Comparison of ENCODE assay signal across 11 cellular contexts in genomic region chr17:50145532-50146229, GRCh38. TPM values are rescaled to one million over a fixed set of nuclear protein-coding genes. Genes with fewer than 3 reads are reported as not detected.
DNase-seq lines count a peak whose midpoint lies in the region; ATAC-seq, FAIRE-seq and TF ChIP-seq lines count a peak whose summit lies in the region.
"Had no signal": no experiment of that assay in that cellular context is flagged by ENCODE, and none has a peak within 500 bp of the region (broad histone marks: within the 10 kb centered on the region; RNA-seq: fewer than 3 reads in every experiment).

No MANE protein-coding gene starts in this region.

- CTCF ChIA-PET in K562 (lab: Yijun Ruan, JAX; ENCODE audit: low intra/inter-chr PET ratio) = no interaction called here

- no TSS peak for BruUV-seq in K562 (replicated peaks; lab: Mats Ljungman, UMichigan)

- peak overlapping the region; percentile 54 for H2BK120ac ChIP-seq in neuronal stem cell (ENCODE audit: low read depth, low read length)

- TF ChIP-seq EP300 in K562 (IDR thresholded peaks at IDR 0.05; ENCODE audit: low read length) = no peak

- in situ Hi-C loops in K562 (cut with MboI) = no loop called here

- H4K20me1 ChIP-seq in BLaER1 treated with 17β-estradiol and CSF1 and Interleukin-3, amounts not matched to agents 10 nM and 100 nM = peaks cover 74 to 97% (median 86%) of the 10 kb centered on the region in 11 experiments
- H4K20me1 ChIP-seq in K562 (replicated peaks; ENCODE audit: control insufficient read depth, insufficient read depth, low read length) = peaks cover 14% of the 10 kb centered on the region

- peak overlapping the region; percentile 94 to 100 (median 99) for H3K4me2 ChIP-seq in BLaER1 treated with 17β-estradiol and CSF1 and Interleukin-3, amounts not matched to agents 10 nM and 100 nM
- H3K4me2 ChIP-seq in K562 (ENCODE audit: insufficient read depth, low read length) (no peak overlapping the region), neuronal stem cell (ENCODE audit: insufficient read depth, low read length, poor library complexity, severe bottlenecking) (no peak overlapping the region)

- peaks cover 83% of the 10 kb centered on the region for H3K79me2 ChIP-seq in K562 (ENCODE audit: control insufficient read depth, insufficient read depth, low read length)

- no peaks in the 10 kb centered on the region for H3K9me3 ChIP-seq in BLaER1 treated with 17β-estradiol and CSF1 and Interleukin-3, amounts not matched to agents 10 nM and 100 nM (replicated peaks in 1 of 11)
- no peaks in the 10 kb centered on the region for H3K9me3 ChIP-seq in K562 (replicated peaks; ENCODE audit: control insufficient read depth, insufficient read depth, low read depth, low read length)
- peaks cover 0 to 6% of the 10 kb centered on the region in 2 donors for H3K9me3 ChIP-seq in neuronal stem cell (replicated peaks in 1 of 2; ENCODE audit: control insufficient read depth in 2 of 2, insufficient read depth in 1 of 2, low read depth in 1 of 2, low read length in 2 of 2)
- no peaks in the 10 kb centered on the region for H3K9me3 ChIP-seq in Peyer's patch
- H3K9me3 ChIP-seq: SJSA1 had no signal

- peaks cover 62 to 72% (median 67%) of the 10 kb centered on the region in 10 experiments for H3K4me1 ChIP-seq in BLaER1 treated with 17β-estradiol and CSF1 and Interleukin-3, amounts not matched to agents 10 nM and 100 nM
- peaks cover 20 to 65% of the 10 kb centered on the region in 2 experiments; a peak in 4 of 5 replicates for H3K4me1 ChIP-seq in K562 (replicated peaks in 1 of 2; ENCODE audit: control insufficient read depth in 2 of 2, insufficient read depth in 2 of 2, low read length in 2 of 2)
- H3K4me1 ChIP-seq in neuronal stem cell (ENCODE audit: control insufficient read depth in 2 of 2, insufficient read depth in 1 of 2, low read depth in 1 of 2, low read length in 2 of 2) = peaks cover 15 to 22% of the 10 kb centered on the region in 2 donors
- peaks cover 5 to 55% (median 36%) of the 10 kb centered on the region in 4 donors for H3K4me1 ChIP-seq in Peyer's patch

- H3K14ac ChIP-seq in neuronal stem cell (ENCODE audit: low read length) = peak overlapping the region; percentile 38

- TF ChIP-seq CTCF in K562 (IDR thresholded peaks at IDR 0.05 in 2 of 3, conservative IDR thresholded peaks at IDR 0.05 in 1 of 3; ENCODE audit: insufficient read depth in 2 of 3, low read depth in 1 of 3, low read length in 3 of 3) (no peak), Peyer's patch (IDR thresholded peaks at IDR 0.05) (no peak)

- no peak overlapping the region for H2AFZ ChIP-seq in K562 (ENCODE audit: low read depth, low read length)
- H2AFZ ChIP-seq in neuronal stem cell (ENCODE audit: low read length) = no peak overlapping the region

- intact Hi-C loops in K562 (cut with micrococcal nuclease) = no loop called here

- no peak overlapping the region for H2AK5ac ChIP-seq in neuronal stem cell (ENCODE audit: low read depth, low read length)

- H3K27ac ChIP-seq in BLaER1 treated with 17β-estradiol and CSF1 and Interleukin-3, amounts not matched to agents 10 nM and 100 nM = peak overlapping the region in 9 of 11 experiments; percentile 23 to 97 (median 95); a peak in 16 of 22 replicates
- H3K27ac ChIP-seq in K562 (ENCODE audit: extremely low read depth, low read depth, low read length) (no peak overlapping the region), neuronal stem cell (replicated peaks; ENCODE audit: low read length) (no peak overlapping the region), Peyer's patch (peak overlapping the region in 2 of 4 donors; percentile 25 to 99)
- H3K27ac ChIP-seq: SJSA1 had no signal

- TF ChIP-seq POLR2A in K562 (conservative IDR thresholded peaks at IDR 0.05) (no peak), Peyer's patch (IDR thresholded peaks at IDR 0.05) (no peak)

- H2BK5ac ChIP-seq in neuronal stem cell (ENCODE audit: low read length) = peak overlapping the region; percentile 66

- no peak for ATAC-seq in K562
- no peak for ATAC-seq in HG02938 (IDR thresholded peaks at IDR 0.05; ENCODE audit: unreplicated experiment)
- ATAC-seq in HG02763 (IDR thresholded peaks at IDR 0.05; ENCODE audit: unreplicated experiment) = no peak

- H3K9me1 ChIP-seq in K562 (ENCODE audit: control insufficient read depth, insufficient read depth, low read length) = peaks cover 14% of the 10 kb centered on the region

- DNase-seq in HTR-8/SVneo (ENCODE audit: insufficient read length, low spot score) (no peak), K562 (ENCODE audit: extremely low read depth in 1 of 4, low spot score in 3 of 4) (no peak), neuronal stem cell (ENCODE audit: low spot score) (no peak), DMS153 (lab: John Stamatoyannopoulos, UW) (no peak), Peyer's patch (no peak)
- DNase-seq: NCI-H187 treated with DMSO at 0.1 percent for 48 hours had no signal

- no peak overlapping the region for H2BK12ac ChIP-seq in neuronal stem cell (ENCODE audit: low read length)

- no peak overlapping the region for H2BK15ac ChIP-seq in neuronal stem cell (ENCODE audit: low read length)

- H3K9ac ChIP-seq in BLaER1 treated with 17β-estradiol and CSF1 and Interleukin-3, amounts not matched to agents 10 nM and 100 nM = peak overlapping the region; percentile 94 to 99 (median 98); a peak in 21 of 22 replicates
- peak overlapping the region in 1 of 2 experiments; percentile 97; a peak in 2 of 4 replicates for H3K9ac ChIP-seq in K562 (ENCODE audit: insufficient read depth in 1 of 2, low read depth in 2 of 2, low read length in 2 of 2)
- H3K9ac ChIP-seq in neuronal stem cell (ENCODE audit: low read depth, low read length, poor library complexity) = peak overlapping the region; percentile 44

- H3K18ac ChIP-seq in neuronal stem cell (ENCODE audit: low read length) = peak overlapping the region; percentile 28

- H3K4me3 ChIP-seq in BLaER1 treated with 17β-estradiol and CSF1 and Interleukin-3, amounts not matched to agents 10 nM and 100 nM = peak overlapping the region; percentile 93 to 100 (median 99); a peak in 19 of 20 replicates
- no peak overlapping the region for H3K4me3 ChIP-seq in K562
- H3K4me3 ChIP-seq in neuronal stem cell (ENCODE audit: low read length in 2 of 2) = no peak overlapping the region
- H3K4me3 ChIP-seq in Peyer's patch = peak overlapping the region in 1 of 4 donors; percentile 92
- H3K4me3 ChIP-seq: SJSA1 had no signal

- peaks cover 48 to 84% (median 76%) of the 10 kb centered on the region in 11 experiments for H3K36me3 ChIP-seq in BLaER1 treated with 17β-estradiol and CSF1 and Interleukin-3, amounts not matched to agents 10 nM and 100 nM
- H3K36me3 ChIP-seq in K562 (ENCODE audit: control insufficient read depth, insufficient read depth, low read length) = peaks cover 73% of the 10 kb centered on the region
- H3K36me3 ChIP-seq in neuronal stem cell (replicated peaks in 1 of 2; ENCODE audit: control insufficient read depth in 2 of 2, insufficient read depth in 2 of 2, low read length in 2 of 2) = peaks cover 39 to 61% of the 10 kb centered on the region in 2 donors
- H3K36me3 ChIP-seq in Peyer's patch = peaks cover 0 to 48% (median 0%) of the 10 kb centered on the region in 3 donors

- H3K27me3 ChIP-seq in BLaER1 treated with 17β-estradiol and CSF1 and Interleukin-3, amounts not matched to agents 10 nM and 100 nM = no peaks in the 10 kb centered on the region
- H3K27me3 ChIP-seq in K562 (ENCODE audit: control insufficient read depth in 2 of 2, insufficient read depth in 2 of 2, low read length in 2 of 2) = no peaks in the 10 kb centered on the region
- no peaks in the 10 kb centered on the region for H3K27me3 ChIP-seq in neuronal stem cell (ENCODE audit: control insufficient read depth in 3 of 3, insufficient read depth in 3 of 3, low read depth in 1 of 3, low read length in 3 of 3)
- H3K27me3 ChIP-seq in Peyer's patch = no peaks in the 10 kb centered on the region
- H3K27me3 ChIP-seq: SJSA1 had no signal

- H3K23ac ChIP-seq in neuronal stem cell (ENCODE audit: low read depth, low read length, poor library complexity) = no peak overlapping the region

- FAIRE-seq in HTR-8/SVneo (lab: Jason Lieb, UNC) (peak; percentile 4), K562 (lab: Jason Lieb, UNC) (no peak)
- FAIRE-seq: keratinocyte had no signal

- no peak for TF ChIP-seq RAD21 in K562 (CRISPR knock-in tag; conservative IDR thresholded peaks at IDR 0.05 in 1 of 2, IDR thresholded peaks at IDR 0.05 in 1 of 2)

- no peak overlapping the region for H4K91ac ChIP-seq in neuronal stem cell (ENCODE audit: low read depth, low read length, poor library complexity)

- H3K79me1 ChIP-seq in neuronal stem cell (ENCODE audit: low read depth, low read length) = peaks cover 21% of the 10 kb centered on the region

- H3K4ac ChIP-seq in neuronal stem cell (ENCODE audit: low read length) = no peak overlapping the region

- WGBS in K562 (ENCODE audit: insufficient coverage, low coverage, missing lambda C conversion rate) = 68% methylated on average over 5 of the region's 11 CpGs
- no CpG with 5 or more reads among the region's 11 CpGs for WGBS in neuronal stem cell (ENCODE audit: extremely low coverage in 2 of 2, insufficient read length in 2 of 2, insufficient replicate concordance in 1 of 2), 2 donors

- POLR2A ChIA-PET in K562 (lab: Yijun Ruan, JAX) = interaction anchor here (0.7 to 2.0 kb wide), 3 partner anchors 9 to 129 kb away, joined by 3 to 6 read pairs (median 5); no protein-coding TSS in a partner anchor

- H4K8ac ChIP-seq in neuronal stem cell (ENCODE audit: low read depth, low read length) = no peak overlapping the region

RNA-seq across cellular contexts. Expression of gene PPP1R9B, which starts 4.8 kb away (rescaled TPM):
- total RNA-seq in K562 (2011; cell fraction: chromatin; rRNA removed; ENCODE audit: low replicate concordance) = 29.7 and 49.5 TPM in 2 replicates
- 27.6 and 29.7 TPM in 2 replicates for total RNA-seq in K562 (2011; cell fraction: nucleolus; rRNA removed)
- 29.0 and 30.6 TPM in 2 replicates for total RNA-seq in K562 (2011; cell fraction: nucleoplasm; rRNA removed)
- total RNA-seq in K562 (2014; rRNA removed) (45.5 and 52.9 TPM in 2 replicates), K562 (2014; rRNA removed; fragmentation: Illumina TruSeq; extraction: Trizol) (9.9 and 14.5 TPM in 2 replicates), K562 (2015; rRNA removed; fragmentation: Illumina TruSeq; extraction: Trizol) (28.6 and 29.0 TPM in 2 replicates), K562 (2021) (56.6 and 63.5 TPM in 2 replicates), Peyer's patch (10 to 100 TPM; 18.0 to 40.4 (median 32.9) TPM)
- polyA plus RNA-seq in K562 (2011; rRNA removed) (11.6 and 12.7 TPM in 2 replicates), K562 (2014; fragmentation: Illumina TruSeq; extraction: Trizol) (24.7 and 25.5 TPM in 2 replicates), K562 (2014; fragmentation: Nextera tagmentation; extraction: Ambion mirVana) (under 1 TPM; 0.10 to 0.13 TPM), K562 (2014; rRNA removed) (34.2 and 35.7 TPM in 2 replicates)
- 11.9 and 15.6 TPM in 2 replicates for polyA plus RNA-seq in K562 (2011; cell fraction: cytosol; rRNA removed)
- 50.9 and 52.5 TPM in 2 replicates for polyA plus RNA-seq in K562 (2011; cell fraction: nucleus; rRNA removed)
- polyA plus RNA-seq in K562 (2012) = 27.4 and 32.9 TPM in 2 replicates
- 18.9 and 21.8 TPM in 2 replicates for polyA minus RNA-seq in K562 (2011; rRNA and poly(A)+ RNA removed)
- polyA minus RNA-seq in K562 (2011; cell fraction: cytosol; rRNA and poly(A)+ RNA removed) = 17.7 and 18.7 TPM in 2 replicates
- 12.4 and 25.9 TPM in 2 replicates for polyA minus RNA-seq in K562 (2011; cell fraction: nucleus; rRNA and poly(A)+ RNA removed)
- 19.8 TPM for polyA plus RNA-seq in neuronal stem cell (2013, experiment 1 of 2)
- polyA plus RNA-seq in neuronal stem cell (2013, experiment 2 of 2) = 19.4 TPM

RNA-seq across cellular contexts. Expression of gene SAMD14, which starts 15.7 kb away (rescaled TPM):
- 0.18 and 1.0 TPM in 2 replicates for total RNA-seq in K562 (2011; cell fraction: chromatin; rRNA removed; ENCODE audit: low replicate concordance)
- 0.50 TPM in 1 of 2 replicates, not detected in the other for total RNA-seq in K562 (2011; cell fraction: nucleolus; rRNA removed)
- total RNA-seq in K562 (2011; cell fraction: nucleoplasm; rRNA removed) = not detected in 2 replicates
- total RNA-seq in K562 (2014; rRNA removed) = not detected in 2 replicates
- total RNA-seq in K562 (2014; rRNA removed; fragmentation: Illumina TruSeq; extraction: Trizol) = not detected in 2 replicates
- total RNA-seq in K562 (2015; rRNA removed; fragmentation: Illumina TruSeq; extraction: Trizol) = not detected in 2 replicates
- total RNA-seq in K562 (2021) = 0.07 TPM in 1 of 2 replicates, not detected in the other
- 0.14 TPM in 1 of 2 replicates, not detected in the other for polyA plus RNA-seq in K562 (2011; rRNA removed)
- 0.01 and 0.10 TPM in 2 replicates for polyA plus RNA-seq in K562 (2011; cell fraction: cytosol; rRNA removed)
- 0.15 and 0.24 TPM in 2 replicates for polyA plus RNA-seq in K562 (2011; cell fraction: nucleus; rRNA removed)
- polyA plus RNA-seq in K562 (2012) = 0.07 and 0.22 TPM in 2 replicates
- 0.04 TPM in 1 of 2 replicates, not detected in the other for polyA plus RNA-seq in K562 (2014; fragmentation: Illumina TruSeq; extraction: Trizol)
- not detected for polyA plus RNA-seq in K562 (2014; fragmentation: Nextera tagmentation; extraction: Ambion mirVana)
- polyA plus RNA-seq in K562 (2014; rRNA removed) = 0.11 TPM in 1 of 2 replicates, not detected in the other
- polyA minus RNA-seq in K562 (2011; rRNA and poly(A)+ RNA removed) = 0.15 TPM in 1 of 2 replicates, not detected in the other
- not detected in 2 replicates for polyA minus RNA-seq in K562 (2011; cell fraction: cytosol; rRNA and poly(A)+ RNA removed)
- not detected in 2 replicates for polyA minus RNA-seq in K562 (2011; cell fraction: nucleus; rRNA and poly(A)+ RNA removed)
- polyA plus RNA-seq in neuronal stem cell (2013, experiment 1 of 2) = 31.6 TPM
- 33.4 TPM for polyA plus RNA-seq in neuronal stem cell (2013, experiment 2 of 2)
- total RNA-seq in Peyer's patch = 1 to 10 TPM in 2 of 4 donors, under 1 TPM in 2; 0.53 to 2.5 (median 1.0) TPM
- polyA plus RNA-seq: keratinocyte had no signal

RNA-seq across cellular contexts. Expression of gene SGCA, which starts 20.1 kb away (rescaled TPM):
- total RNA-seq in K562 (2011; cell fraction: chromatin; rRNA removed; ENCODE audit: low replicate concordance) = not detected in 2 replicates
- total RNA-seq in K562 (2011; cell fraction: nucleolus; rRNA removed) = not detected in 2 replicates
- total RNA-seq in K562 (2011; cell fraction: nucleoplasm; rRNA removed) = not detected in 2 replicates
- total RNA-seq in K562 (2014; rRNA removed) (not detected in 2 replicates), K562 (2014; rRNA removed; fragmentation: Illumina TruSeq; extraction: Trizol) (not detected in 2 replicates), K562 (2015; rRNA removed; fragmentation: Illumina TruSeq; extraction: Trizol) (not detected in 2 replicates), K562 (2021) (not detected in 2 replicates), Peyer's patch (1 to 10 TPM in 3 of 4 donors, not detected in 1; 2.9 to 3.5 (median 3.5) TPM)
- polyA plus RNA-seq in K562 (2011; rRNA removed) (not detected in 2 replicates), K562 (2014; fragmentation: Illumina TruSeq; extraction: Trizol) (not detected in 2 replicates), K562 (2014; fragmentation: Nextera tagmentation; extraction: Ambion mirVana) (not detected), K562 (2014; rRNA removed) (not detected in 2 replicates)
- polyA plus RNA-seq in K562 (2011; cell fraction: cytosol; rRNA removed) = not detected in 2 replicates
- not detected in 2 replicates for polyA plus RNA-seq in K562 (2011; cell fraction: nucleus; rRNA removed)
- polyA plus RNA-seq in K562 (2012) = not detected in 2 replicates
- polyA minus RNA-seq in K562 (2011; rRNA and poly(A)+ RNA removed) = not detected in 2 replicates
- polyA minus RNA-seq in K562 (2011; cell fraction: cytosol; rRNA and poly(A)+ RNA removed) = not detected in 2 replicates
- polyA minus RNA-seq in K562 (2011; cell fraction: nucleus; rRNA and poly(A)+ RNA removed) = not detected in 2 replicates
- 0.57 TPM for polyA plus RNA-seq in neuronal stem cell (2013, experiment 1 of 2)
- 0.35 TPM for polyA plus RNA-seq in neuronal stem cell (2013, experiment 2 of 2)
- polyA plus RNA-seq: keratinocyte had no signal

RNA-seq across cellular contexts. Expression of gene PDK2, which starts 50.5 kb away (rescaled TPM):
- 1.4 and 4.1 TPM in 2 replicates for total RNA-seq in K562 (2011; cell fraction: chromatin; rRNA removed; ENCODE audit: low replicate concordance)
- total RNA-seq in K562 (2011; cell fraction: nucleolus; rRNA removed) = 1.1 and 3.0 TPM in 2 replicates
- 0.37 and 0.53 TPM in 2 replicates for total RNA-seq in K562 (2011; cell fraction: nucleoplasm; rRNA removed)
- total RNA-seq in K562 (2014; rRNA removed) = 1.00 and 1.5 TPM in 2 replicates
- total RNA-seq in K562 (2014; rRNA removed; fragmentation: Illumina TruSeq; extraction: Trizol) = 0.38 and 0.87 TPM in 2 replicates
- 1.2 and 1.4 TPM in 2 replicates for total RNA-seq in K562 (2015; rRNA removed; fragmentation: Illumina TruSeq; extraction: Trizol)
- total RNA-seq in K562 (2021) = 1.9 and 2.5 TPM in 2 replicates
- 1.8 and 5.3 TPM in 2 replicates for polyA plus RNA-seq in K562 (2011; rRNA removed)
- 3.7 and 10.5 TPM in 2 replicates for polyA plus RNA-seq in K562 (2011; cell fraction: cytosol; rRNA removed)
- 4.9 and 5.8 TPM in 2 replicates for polyA plus RNA-seq in K562 (2011; cell fraction: nucleus; rRNA removed)
- 2.6 and 5.2 TPM in 2 replicates for polyA plus RNA-seq in K562 (2012)
- polyA plus RNA-seq in K562 (2014; fragmentation: Illumina TruSeq; extraction: Trizol) = 2.0 and 2.7 TPM in 2 replicates
- under 1 TPM; 0.03 to 0.08 TPM for polyA plus RNA-seq in K562 (2014; fragmentation: Nextera tagmentation; extraction: Ambion mirVana)
- polyA plus RNA-seq in K562 (2014; rRNA removed) = 1.5 and 2.6 TPM in 2 replicates
- 3.0 and 4.2 TPM in 2 replicates for polyA minus RNA-seq in K562 (2011; rRNA and poly(A)+ RNA removed)
- 3.3 and 9.3 TPM in 2 replicates for polyA minus RNA-seq in K562 (2011; cell fraction: cytosol; rRNA and poly(A)+ RNA removed)
- 1.6 and 1.8 TPM in 2 replicates for polyA minus RNA-seq in K562 (2011; cell fraction: nucleus; rRNA and poly(A)+ RNA removed)
- polyA plus RNA-seq in neuronal stem cell (2013, experiment 1 of 2) = 40.5 TPM
- 39.2 TPM for polyA plus RNA-seq in neuronal stem cell (2013, experiment 2 of 2)
- total RNA-seq in Peyer's patch = 100 to 1,000 TPM in 3 of 4 donors, 10 to 100 TPM in 1; 23.1 to 283 (median 164) TPM

RNA-seq across cellular contexts. Expression of gene COL1A1, which starts 55.8 kb away (rescaled TPM):
- total RNA-seq in K562 (2011; cell fraction: chromatin; rRNA removed; ENCODE audit: low replicate concordance) = 3.2 and 16.9 TPM in 2 replicates
- total RNA-seq in K562 (2011; cell fraction: nucleolus; rRNA removed) = 5.7 and 9.0 TPM in 2 replicates
- total RNA-seq in K562 (2011; cell fraction: nucleoplasm; rRNA removed) = 3.7 and 4.2 TPM in 2 replicates
- total RNA-seq in K562 (2014; rRNA removed) (0.86 and 0.91 TPM in 2 replicates), K562 (2014; rRNA removed; fragmentation: Illumina TruSeq; extraction: Trizol) (0.15 TPM in 1 of 2 replicates, not detected in the other), K562 (2015; rRNA removed; fragmentation: Illumina TruSeq; extraction: Trizol) (0.08 and 0.18 TPM in 2 replicates), K562 (2021) (2.8 and 3.4 TPM in 2 replicates), Peyer's patch (100 to 1,000 TPM in 1 of 4 donors, 10 to 100 TPM in 3; 11.3 to 287 (median 31.9) TPM)
- polyA plus RNA-seq in K562 (2011; rRNA removed) (0.11 and 0.20 TPM in 2 replicates), K562 (2014; fragmentation: Illumina TruSeq; extraction: Trizol) (0.64 and 0.91 TPM in 2 replicates), K562 (2014; fragmentation: Nextera tagmentation; extraction: Ambion mirVana) (under 1 TPM; 0.04 to 0.06 TPM), K562 (2014; rRNA removed) (0.86 and 0.95 TPM in 2 replicates)
- polyA plus RNA-seq in K562 (2011; cell fraction: cytosol; rRNA removed) = 0.16 and 0.27 TPM in 2 replicates
- 2.0 and 4.9 TPM in 2 replicates for polyA plus RNA-seq in K562 (2011; cell fraction: nucleus; rRNA removed)
- 1.1 and 1.7 TPM in 2 replicates for polyA plus RNA-seq in K562 (2012)
- polyA minus RNA-seq in K562 (2011; rRNA and poly(A)+ RNA removed) = 0.25 and 1.1 TPM in 2 replicates
- 2.0 and 3.3 TPM in 2 replicates for polyA minus RNA-seq in K562 (2011; cell fraction: cytosol; rRNA and poly(A)+ RNA removed)
- 2.3 and 3.1 TPM in 2 replicates for polyA minus RNA-seq in K562 (2011; cell fraction: nucleus; rRNA and poly(A)+ RNA removed)
- 17.9 TPM for polyA plus RNA-seq in neuronal stem cell (2013, experiment 1 of 2)
- polyA plus RNA-seq in neuronal stem cell (2013, experiment 2 of 2) = 18.4 TPM

Comparison
In these comparisons a context has a peak if more than half of its experiments do, and no peak if none do; other contexts are left out.
1. H3K27ac ChIP-seq: peak in BLaER1 treated with 17β-estradiol and CSF1 and Interleukin-3, amounts not matched to agents 10 nM and 100 nM (9 of 11); none in K562 (single experiment) and neuronal stem cell (single experiment).
2. H3K4me2 ChIP-seq: peak in BLaER1 treated with 17β-estradiol and CSF1 and Interleukin-3, amounts not matched to agents 10 nM and 100 nM (11 of 11); none in K562 (single experiment) and neuronal stem cell (single experiment).
3. H3K4me3 ChIP-seq: peak in BLaER1 treated with 17β-estradiol and CSF1 and Interleukin-3, amounts not matched to agents 10 nM and 100 nM (10 of 10); none in K562 (single experiment) and neuronal stem cell (0 of 2).